8 cellular contexts compared by ENCODE assay signal in the genomic region with DNA sequence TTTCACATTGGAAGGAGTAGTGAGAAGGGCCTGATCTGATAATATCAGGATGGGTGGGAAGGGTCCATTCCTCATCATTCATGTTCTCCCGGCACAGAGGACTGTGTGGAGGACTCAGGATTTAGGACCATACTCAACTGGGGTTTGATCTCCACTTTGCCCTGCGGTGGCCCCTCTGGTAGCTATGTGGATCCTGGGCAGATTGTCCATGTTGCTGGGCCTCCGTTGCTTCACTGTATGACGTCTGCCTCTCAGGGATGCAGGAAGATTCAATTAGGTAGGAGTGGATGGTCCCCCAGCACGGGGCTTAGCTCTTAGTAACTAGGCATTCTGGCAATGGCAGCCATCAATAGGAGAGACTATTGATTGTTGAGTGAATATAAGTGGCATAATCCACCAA. TPM values are rescaled to one million over a fixed set of nuclear protein-coding genes. Genes with fewer than 3 reads are reported as not detected.
DNase-seq lines count a peak whose midpoint lies in the region; ATAC-seq and TF ChIP-seq lines count a peak whose summit lies in the region.

No MANE protein-coding gene starts in this region.

- H3K27ac ChIP-seq in adrenal gland (peak overlapping the region in 4 of 5 donors; percentile 8 to 90 (median 90)), liver (ENCODE audit: low read depth in 1 of 2, low read length in 2 of 2) (peak overlapping the region; percentile 95 to 99), thyroid gland (peak overlapping the region; percentile 69 to 99 (median 97))

- WGBS in adrenal gland, 4 donors, result 56 to 72% (median 66%) methylated on average over 2 to 5 of the region's 5 CpGs
- whole genome bisulfite sequencing in liver, result 39% methylated on average over 5 of the region's 5 CpGs
- WGBS in thyroid gland, 2 donors, result 75 to 79% methylated on average over 5 of the region's 5 CpGs

- peaks cover 25% of the 10 kb centered on the region for H3K36me3 Mint-ChIP-seq in activated T-cell treated with anti-CD3 and anti-CD28 coated beads, Interleukin-2, amount 50 U/mL, for 4 hours (ENCODE audit: insufficient read depth)

- H3K4me1 ChIP-seq in adrenal gland (replicated peaks in 1 of 2) (peaks cover 0 to 35% of the 10 kb centered on the region in 2 donors), liver (ENCODE audit: control insufficient read depth in 4 of 4, insufficient read depth in 4 of 4, low read length in 3 of 4) (peaks cover 4 to 33% (median 16%) of the 10 kb centered on the region in 4 donors), thyroid gland (peaks cover 13 to 36% of the 10 kb centered on the region in 2 donors)

- TF ChIP-seq RAD21 in liver (IDR thresholded peaks at IDR 0.05), result no peak

- DNase-seq in activated T-cell treated with anti-CD3 and anti-CD28 coated beads, Interleukin-2, amount 50 U/mL, for 4 hours, result no peak
- DNase-seq in activated T-cell treated with anti-CD3 and anti-CD28 coated beads, Interleukin-2, amount 50 U/mL, for 1 hour, result no peak
- DNase-seq in adrenal gland, result no peak
- no peak for DNase-seq in thyroid gland

- H3K9ac ChIP-seq in liver (ENCODE audit: low read depth in 1 of 2, low read length in 2 of 2), result peak overlapping the region; percentile 99 to 100

- H3K27me3 ChIP-seq in adrenal gland (no peaks in the 10 kb centered on the region), liver (ENCODE audit: control insufficient read depth in 4 of 4, insufficient read depth in 4 of 4, low read length in 3 of 4) (no peaks in the 10 kb centered on the region), thyroid gland (no peaks in the 10 kb centered on the region)

- H3K4me3 ChIP-seq in adrenal gland, result peak overlapping the region in 1 of 4 donors; percentile 93
- peak overlapping the region; percentile 75 to 93 (median 92) for H3K4me3 ChIP-seq in liver (ENCODE audit: low read depth in 1 of 3, low read length in 3 of 3)
- peak overlapping the region in 1 of 3 donors; percentile 98 for H3K4me3 ChIP-seq in thyroid gland (replicated peaks in 1 of 3)

- intact Hi-C loops in adrenal gland (cut with DNase I), result loop anchor here (5.0 to 10.0 kb wide), 4 partner anchors 73 to 319 kb away; no protein-coding TSS in a partner anchor
- intact Hi-C loops in thyroid gland (cut with DNase I), result loop anchor here (10.0 kb wide), 3 partner anchors 117 to 227 kb away; no protein-coding TSS in a partner anchor

- H3K4me3 Mint-ChIP-seq in activated T-cell treated with anti-CD3 and anti-CD28 coated beads, Interleukin-2, amount 50 U/mL, for 4 hours, result peak overlapping the region; percentile 91

- H3K9me3 ChIP-seq in adrenal gland (replicated peaks in 1 of 3) (no peaks in the 10 kb centered on the region), liver (ENCODE audit: control insufficient read depth in 4 of 4, low read length in 3 of 4) (no peaks in the 10 kb centered on the region), thyroid gland (no peaks in the 10 kb centered on the region)

- H3K4me1 Mint-ChIP-seq in activated T-cell treated with anti-CD3 and anti-CD28 coated beads, Interleukin-2, amount 50 U/mL, for 4 hours (ENCODE audit: low read depth), result peaks cover 38% of the 10 kb centered on the region

- H3K9me3 Mint-ChIP-seq in activated T-cell treated with anti-CD3 and anti-CD28 coated beads, Interleukin-2, amount 50 U/mL, for 4 hours, result no peaks in the 10 kb centered on the region

- peaks cover 0 to 28% of the 10 kb centered on the region in 2 donors for H3K36me3 ChIP-seq in adrenal gland (replicated peaks in 1 of 2)
- peaks cover 4 to 30% (median 17%) of the 10 kb centered on the region in 4 donors for H3K36me3 ChIP-seq in liver (ENCODE audit: control insufficient read depth in 4 of 4, insufficient read depth in 3 of 4, low read depth in 1 of 4, low read length in 3 of 4)
- peaks cover 12 to 24% of the 10 kb centered on the region in 2 donors for H3K36me3 ChIP-seq in thyroid gland

- peaks cover 2% of the 10 kb centered on the region for H3K27me3 Mint-ChIP-seq in activated T-cell treated with anti-CD3 and anti-CD28 coated beads, Interleukin-2, amount 50 U/mL, for 4 hours (ENCODE audit: low read depth)

- TF ChIP-seq POLR2A in adrenal gland (IDR thresholded peaks at IDR 0.05), result no peak
- TF ChIP-seq POLR2A in thyroid gland (IDR thresholded peaks at IDR 0.05), result no peak

- TF ChIP-seq CTCF in adrenal gland (IDR thresholded peaks at IDR 0.05) (no peak), liver (IDR thresholded peaks at IDR 0.05; ENCODE audit: low read depth, low read length, missing input control) (no peak), thyroid gland (IDR thresholded peaks at IDR 0.05) (no peak)

- ATAC-seq in activated T-cell treated with anti-CD3 and anti-CD28 coated beads, Interleukin-2, amount 50 U/mL, for 4 hours, result no peak
- ATAC-seq in GM21526 (IDR thresholded peaks at IDR 0.05; ENCODE audit: low FRiP score, unreplicated experiment), result no peak
- ATAC-seq in GM18909 (IDR thresholded peaks at IDR 0.05; ENCODE audit: poor library complexity, unreplicated experiment), result no peak
- ATAC-seq in GM21717 (IDR thresholded peaks at IDR 0.05; ENCODE audit: unreplicated experiment), result no peak

TF ChIP-seq in liver, 16 proteins besides CTCF, POLR2A, EP300 and RAD21:
- TF ChIP-seq, protein P1, sequence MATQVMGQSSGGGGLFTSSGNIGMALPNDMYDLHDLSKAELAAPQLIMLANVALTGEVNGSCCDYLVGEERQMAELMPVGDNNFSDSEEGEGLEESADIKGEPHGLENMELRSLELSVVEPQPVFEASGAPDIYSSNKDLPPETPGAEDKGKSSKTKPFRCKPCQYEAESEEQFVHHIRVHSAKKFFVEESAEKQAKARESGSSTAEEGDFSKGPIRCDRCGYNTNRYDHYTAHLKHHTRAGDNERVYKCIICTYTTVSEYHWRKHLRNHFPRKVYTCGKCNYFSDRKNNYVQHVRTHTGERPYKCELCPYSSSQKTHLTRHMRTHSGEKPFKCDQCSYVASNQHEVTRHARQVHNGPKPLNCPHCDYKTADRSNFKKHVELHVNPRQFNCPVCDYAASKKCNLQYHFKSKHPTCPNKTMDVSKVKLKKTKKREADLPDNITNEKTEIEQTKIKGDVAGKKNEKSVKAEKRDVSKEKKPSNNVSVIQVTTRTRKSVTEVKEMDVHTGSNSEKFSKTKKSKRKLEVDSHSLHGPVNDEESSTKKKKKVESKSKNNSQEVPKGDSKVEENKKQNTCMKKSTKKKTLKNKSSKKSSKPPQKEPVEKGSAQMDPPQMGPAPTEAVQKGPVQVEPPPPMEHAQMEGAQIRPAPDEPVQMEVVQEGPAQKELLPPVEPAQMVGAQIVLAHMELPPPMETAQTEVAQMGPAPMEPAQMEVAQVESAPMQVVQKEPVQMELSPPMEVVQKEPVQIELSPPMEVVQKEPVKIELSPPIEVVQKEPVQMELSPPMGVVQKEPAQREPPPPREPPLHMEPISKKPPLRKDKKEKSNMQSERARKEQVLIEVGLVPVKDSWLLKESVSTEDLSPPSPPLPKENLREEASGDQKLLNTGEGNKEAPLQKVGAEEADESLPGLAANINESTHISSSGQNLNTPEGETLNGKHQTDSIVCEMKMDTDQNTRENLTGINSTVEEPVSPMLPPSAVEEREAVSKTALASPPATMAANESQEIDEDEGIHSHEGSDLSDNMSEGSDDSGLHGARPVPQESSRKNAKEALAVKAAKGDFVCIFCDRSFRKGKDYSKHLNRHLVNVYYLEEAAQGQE (IDR thresholded peaks at IDR 0.05), result no peak
- TF ChIP-seq TAF1 (conservative IDR thresholded peaks at IDR 0.05) (peak; percentile 11), EGR1 (IDR thresholded peaks at IDR 0.05; ENCODE audit: low read depth in 2 of 2) (no peak), FOXA2 (IDR thresholded peaks at IDR 0.05) (no peak), RXRA (IDR thresholded peaks at IDR 0.05) (no peak), JUND (IDR thresholded peaks at IDR 0.05) (no peak), YY1 (IDR thresholded peaks at IDR 0.05) (peak; percentile 52)
TF ChIP-seq in liver: peak in this region for 2.

RNA-seq across cellular contexts. Expression of a gene that starts 2.3 kb away (rescaled TPM):
- total RNA-seq in activated T-cell treated with anti-CD3 and anti-CD28 coated beads, Interleukin-2, amount 50 U/mL, for 4 hours, result 10 to 100 TPM; 44.2 to 50.4 (median 48.3) TPM
- total RNA-seq in adrenal gland (10 to 100 TPM; 38.5 to 66.8 (median 49.2) TPM), liver (10 to 100 TPM; 20.2 to 90.7 TPM), thyroid gland (10 to 100 TPM; 36.6 to 92.2 (median 56.3) TPM)
- polyA plus RNA-seq in adrenal gland (10 to 100 TPM; 26.2 to 38.8 (median 34.8) TPM), liver (10 to 100 TPM; 40.8 to 42.8 TPM)
